In genomic region chr13:33284016-33284415, GRCh38 we compare ENCODE assay signal across 9 cellular contexts. TPM values are rescaled to one million over a fixed set of nuclear protein-coding genes. Genes with fewer than 3 reads are reported as not detected.
DNase-seq lines count a peak whose midpoint lies in the region; ATAC-seq and TF ChIP-seq lines count a peak whose summit lies in the region.
"Had no signal": no experiment of that assay in that cellular context is flagged by ENCODE, and none has a peak within 500 bp of the region (broad histone marks: within the 10 kb centered on the region; RNA-seq: fewer than 3 reads in every experiment).

No MANE protein-coding gene starts in this region.

- BruUV-seq in Caco-2 (replicated peaks; lab: Mats Ljungman, UMichigan): no TSS peak

- H3K36me3 Mint-ChIP-seq in Caco-2 (ENCODE audit: insufficient read depth, unreplicated experiment): peaks cover 19% of the 10 kb centered on the region

- no peaks in the 10 kb centered on the region for H3K36me3 ChIP-seq in Caco-2 (ENCODE audit: control insufficient read depth, insufficient read depth, low read length)

- no peak for DNase-seq in Caco-2
- peak; percentile 56 for DNase-seq in globus pallidus (ENCODE audit: low spot score)
- DNase-seq in pulmonary artery endothelial cell (ENCODE audit: low read depth, low spot score): peak; percentile 90
- no peak for DNase-seq in midbrain (lab: John Stamatoyannopoulos, UW)
- no peak for DNase-seq in iPS-NIHi7 (ENCODE audit: extremely low spot score)
- DNase-seq: cortex of kidney had no signal

- H3K27me3 ChIP-seq in Caco-2 (replicated peaks; ENCODE audit: control insufficient read depth, insufficient read depth, low read length): no peaks in the 10 kb centered on the region

- no peak for TF ChIP-seq CTCF in Caco-2 (IDR thresholded peaks at IDR 0.05; ENCODE audit: insufficient read depth in 1 of 2, low read depth in 1 of 2, low read length in 1 of 2, severe bottlenecking in 1 of 2, unreplicated experiment in 1 of 2)

- no peaks in the 10 kb centered on the region for H3K9me3 Mint-ChIP-seq in Caco-2 (ENCODE audit: unreplicated experiment)

- CTCF ChIA-PET in Caco-2 (lab: Charles Lee): no interaction called here

- H3K9me3 ChIP-seq in Caco-2: no peaks in the 10 kb centered on the region

- peak overlapping the region; percentile 49 for H3K4me3 ChIP-seq in Caco-2 (ENCODE audit: low read depth, low read length)

- H3K27me3 Mint-ChIP-seq in Caco-2 (ENCODE audit: insufficient read depth, unreplicated experiment): no peaks in the 10 kb centered on the region

- intact Hi-C loops in Caco-2 (cut with micrococcal nuclease; ENCODE audit: unreplicated experiment): loop anchor here (2.0 kb wide), 2 partner anchors 55 to 259 kb away; no protein-coding TSS in a partner anchor

- peak overlapping the region; percentile 64 for H3K27ac ChIP-seq in angular gyrus (ENCODE audit: low read depth, low read length)

- H3K4me1 Mint-ChIP-seq in Caco-2 (ENCODE audit: low read depth, unreplicated experiment): peaks cover 19% of the 10 kb centered on the region

- POLR2A ChIA-PET in Caco-2 (lab: Charles Lee): interaction anchor here (1.9 to 2.3 kb wide), 2 partner anchors 11 to 66 kb away, joined by 5 to 8 read pairs; no protein-coding TSS in a partner anchor

- peak overlapping the region; percentile 96 for H3K27ac Mint-ChIP-seq in Caco-2 (ENCODE audit: unreplicated experiment)

- peaks cover 14% of the 10 kb centered on the region; the same call in 1 of the 2 replicates for H3K4me1 ChIP-seq in Caco-2

- ATAC-seq in GM18861 (IDR thresholded peaks at IDR 0.05; ENCODE audit: unreplicated experiment): no peak
- ATAC-seq in HG03432 (IDR thresholded peaks at IDR 0.05; ENCODE audit: unreplicated experiment): no peak

- peak overlapping the region; percentile 86 for H3K4me3 Mint-ChIP-seq in Caco-2 (ENCODE audit: unreplicated experiment)

RNA-seq across cellular contexts. Expression of gene STARD13, which starts 1.5 kb away (rescaled TPM):
- total RNA-seq in Caco-2 (2022) (9.1 and 12.9 TPM in 2 replicates), pulmonary artery endothelial cell (32.5 and 35.0 TPM in 2 replicates)

Comparison
In these comparisons a context has a peak if more than half of its experiments do, and no peak if none do; other contexts are left out.
1. DNase-seq: peak in globus pallidus (single experiment) and pulmonary artery endothelial cell (single experiment); none in Caco-2 (0 of 2), midbrain (single experiment) and iPS-NIHi7 (single experiment).